In the genomic region with DNA sequence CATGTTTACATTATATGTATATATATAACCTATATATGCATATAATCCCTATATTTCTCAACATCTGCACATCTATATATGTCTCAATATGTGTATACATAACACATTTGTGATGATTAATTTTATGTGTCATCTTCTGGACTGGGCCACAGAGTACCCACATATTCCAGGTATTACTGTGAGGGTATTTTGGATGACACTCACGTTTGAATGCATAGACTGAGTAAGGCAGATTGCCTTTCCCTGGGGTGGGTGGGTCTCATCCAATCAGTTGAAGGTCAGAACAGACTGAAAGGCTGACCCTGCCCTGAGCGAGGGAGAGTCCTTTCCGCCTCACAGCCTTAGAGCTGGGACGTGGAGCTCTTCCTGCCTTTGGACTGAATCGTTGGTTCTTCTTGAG, we compare ENCODE assay signal across 16 cellular contexts.
"Had no signal": no experiment of that assay in that cellular context is flagged by ENCODE, and none has a peak within 500 bp of the region (broad histone marks: within the 10 kb centered on the region; RNA-seq: fewer than 3 reads in every experiment).

No MANE protein-coding gene starts in this region.

- H3K4me1 ChIP-seq: Peyer's patch, SJCRH30 had no signal

- H2AFZ ChIP-seq: PC-9 had no signal

- ATAC-seq: HepG2, Right ventricle myocardium inferior, SK-N-SH treated with all-trans-retinoic acid at 6 μM for 48 hours had no signal

- H3K36me3 ChIP-seq: Peyer's patch, SJCRH30 had no signal

- H3K9ac ChIP-seq: KMS-11 had no signal

- H3K4me2 ChIP-seq: KMS-11, PC-9 had no signal

- H3K27ac ChIP-seq: KMS-11, PC-9, Peyer's patch, SJCRH30 had no signal

- H3K4me3 ChIP-seq: PC-9, Peyer's patch, SJCRH30 had no signal

- H3K27me3 ChIP-seq: Peyer's patch, SJCRH30 had no signal

- FAIRE-seq: HepG2 had no signal

- H3K9me3 ChIP-seq: Peyer's patch, SJCRH30 had no signal

- DNase-seq: IMR-90; Kasumi-1; MM.1S; NCI-H2081 treated with DMSO at 0.1 percent for 48 hours; NCI-H2171; NCI-H446 treated with DMSO at 0.1 percent for 48 hours; NCI-H82; NK-92 treated with Interleukin-12 subunit alpha and Interleukin-12 subunit beta, amount 100 ng/mL, for 24 hours; PC-9; Peyer's patch; SHP77 treated with DMSO at 0.1 percent for 48 hours; SJCRH30 had no signal
